Comparison of ENCODE assay signal across 26 cellular contexts in genomic region chr7:29454464-29454863, GRCh38.
"Had no signal": no experiment of that assay in that cellular context is flagged by ENCODE, and none has a peak within 500 bp of the region (broad histone marks: within the 10 kb centered on the region; RNA-seq: fewer than 3 reads in every experiment).

No MANE protein-coding gene starts in this region.

- H2AFZ ChIP-seq: parathyroid adenoma had no signal

- DNase-seq: cortex of kidney; effector memory CD8-positive, alpha-beta T cell; erythroblast; esophagus squamous epithelium; foreskin melanocyte; glutamatergic neuron; heart right ventricle; hippocampal formation; left cardiac atrium; left ventricle myocardium inferior; lower lobe of right lung; naive thymus-derived CD8-positive, alpha-beta T cell; stimulated activated CD4-positive, alpha-beta T cell treated with anti-CD3 and anti-CD28 coated beads, Interleukin-2, amount 100 ng/mL, for 24 hours; stimulated activated CD4-positive, alpha-beta T cell treated with anti-CD3 and anti-CD28 coated beads, Interleukin-4, amount 100 ng/mL, for 24 hours; stimulated activated naive CD4-positive, alpha-beta T cell treated with Interleukin-2 at 50 U/mL for 16 hours; stomach; thyroid gland; upper lobe of left lung; uterus had no signal

- H3K27ac ChIP-seq: esophagus squamous epithelium, heart right ventricle, left ventricle myocardium inferior, lower lobe of right lung, parathyroid adenoma, stomach, thyroid gland, upper lobe of left lung, uterus had no signal

- FAIRE-seq: endometrium, islet of Langerhans had no signal

- H3K4me3 Mint-ChIP-seq: effector memory CD8-positive, alpha-beta T cell; naive thymus-derived CD8-positive, alpha-beta T cell; neural crest cell; stimulated activated effector memory CD8-positive, alpha-beta T cell treated with anti-CD3 and anti-CD28 coated beads, Interleukin-12 subunit alpha, Interleukin-12 subunit beta, amount 100 ng/mL, for 72 hours had no signal

- H3K4me1 Mint-ChIP-seq: naive thymus-derived CD8-positive, alpha-beta T cell; stimulated activated effector memory CD8-positive, alpha-beta T cell treated with anti-CD3 and anti-CD28 coated beads, Interleukin-12 subunit alpha, Interleukin-12 subunit beta, amount 100 ng/mL, for 72 hours had no signal

- H3K9me3 ChIP-seq: esophagus squamous epithelium, heart right ventricle, left ventricle myocardium inferior, lower lobe of right lung, stomach, thyroid gland, upper lobe of left lung, uterus had no signal

- ATAC-seq: effector memory CD8-positive, alpha-beta T cell; heart right ventricle; left cardiac atrium; lower lobe of right lung; naive thymus-derived CD8-positive, alpha-beta T cell; sciatic nerve; stimulated activated effector memory CD8-positive, alpha-beta T cell treated with anti-CD3 and anti-CD28 coated beads, Interleukin-12 subunit alpha, Interleukin-12 subunit beta, amount 100 ng/mL, for 72 hours had no signal

- H3K4me3 ChIP-seq: esophagus squamous epithelium, heart right ventricle, left ventricle myocardium inferior, lower lobe of right lung, stomach, thyroid gland, upper lobe of left lung, uterus had no signal

- H3K27me3 Mint-ChIP-seq: effector memory CD8-positive, alpha-beta T cell; progenitor cell of endocrine pancreas had no signal

- H3K79me2 ChIP-seq: parathyroid adenoma had no signal

- H3K9ac ChIP-seq: parathyroid adenoma had no signal

- H3K9me3 Mint-ChIP-seq: effector memory CD8-positive, alpha-beta T cell; neural crest cell; stimulated activated effector memory CD8-positive, alpha-beta T cell treated with anti-CD3 and anti-CD28 coated beads, Interleukin-12 subunit alpha, Interleukin-12 subunit beta, amount 100 ng/mL, for 72 hours had no signal

- H3K27me3 ChIP-seq: esophagus squamous epithelium, heart right ventricle, stomach, thyroid gland, upper lobe of left lung, uterus had no signal

- H3K36me3 Mint-ChIP-seq: naive thymus-derived CD8-positive, alpha-beta T cell; stimulated activated effector memory CD8-positive, alpha-beta T cell treated with anti-CD3 and anti-CD28 coated beads, Interleukin-12 subunit alpha, Interleukin-12 subunit beta, amount 100 ng/mL, for 72 hours had no signal

- H3K27ac Mint-ChIP-seq: effector memory CD8-positive, alpha-beta T cell; naive thymus-derived CD8-positive, alpha-beta T cell; progenitor cell of endocrine pancreas; stimulated activated effector memory CD8-positive, alpha-beta T cell treated with anti-CD3 and anti-CD28 coated beads, Interleukin-12 subunit alpha, Interleukin-12 subunit beta, amount 100 ng/mL, for 72 hours had no signal

- H3K36me3 ChIP-seq: esophagus squamous epithelium, left ventricle myocardium inferior, lower lobe of right lung, stomach, thyroid gland, upper lobe of left lung, uterus had no signal
